Comparison of ENCODE assay signal across 4 cellular contexts in genomic region chr6:152981219-152981618, GRCh38.
TF ChIP-seq lines count a peak whose summit lies in the region.

No MANE protein-coding gene starts in this region.

TF ChIP-seq in SK-N-SH, 30 proteins besides CTCF, POLR2A, EP300 and RAD21:
- TF ChIP-seq MXI1 (IDR thresholded peaks at IDR 0.05; ENCODE audit: low read depth, low read length) (peak; percentile 60; the same call in 1 of the 2 replicates), SMC3 (IDR thresholded peaks at IDR 0.05; ENCODE audit: low read depth, low read length) (no peak)

TF ChIP-seq in SK-N-SH treated with all-trans-retinoic acid at 6 μM for 48 hours, 23 proteins besides CTCF, POLR2A, EP300 and RAD21:
- no peak for TF ChIP-seq GLIS3 (CRISPR knock-in tag; IDR thresholded peaks at IDR 0.05)
- TF ChIP-seq TCF4 (CRISPR knock-in tag; IDR thresholded peaks at IDR 0.05; ENCODE audit: borderline replicate concordance): no peak
- no peak for TF ChIP-seq ISL1 (CRISPR knock-in tag; IDR thresholded peaks at IDR 0.05)
- no peak for TF ChIP-seq PPARA (CRISPR knock-in tag; IDR thresholded peaks at IDR 0.05; ENCODE audit: borderline replicate concordance)
- no peak for TF ChIP-seq PATZ1 (CRISPR knock-in tag; IDR thresholded peaks at IDR 0.05; ENCODE audit: borderline replicate concordance)
- no peak for TF ChIP-seq ZNF565 (CRISPR knock-in tag; conservative IDR thresholded peaks at IDR 0.05; ENCODE audit: low read depth)
- TF ChIP-seq CSDC2 (CRISPR knock-in tag; IDR thresholded peaks at IDR 0.05): no peak
- no peak for TF ChIP-seq ZNF70 (CRISPR knock-in tag; IDR thresholded peaks at IDR 0.05)
- no peak for TF ChIP-seq ZFP30 (CRISPR knock-in tag; IDR thresholded peaks at IDR 0.05)

TF ChIP-seq in K562, 482 proteins besides CTCF, POLR2A, EP300 and RAD21 (continues in another document):
- TF ChIP-seq POLR2H (tag; IDR thresholded peaks at IDR 0.05; ENCODE audit: low read depth) (0 out of 2 replicates have a peak, but pooled peaks have one; percentile 14), MYC (IDR thresholded peaks at IDR 0.05; ENCODE audit: low read depth, low read length) (0 out of 2 replicates have a peak, but pooled peaks have one; percentile 61), MYC (CRISPR knock-in tag; IDR thresholded peaks at IDR 0.05; ENCODE audit: borderline replicate concordance, low read depth) (no peak), ZNF639 (CRISPR knock-in tag; conservative IDR thresholded peaks at IDR 0.05 in 1 of 2, IDR thresholded peaks at IDR 0.05 in 1 of 2) (0 out of 4 replicates have a peak, but pooled peaks of 1 of the 2 experiments have one; percentile 14), PML (IDR thresholded peaks at IDR 0.05; ENCODE audit: low read length) (0 out of 2 replicates have a peak, but pooled peaks have one; percentile 5), MXI1 (IDR thresholded peaks at IDR 0.05; ENCODE audit: low read depth, low read length) (0 out of 2 replicates have a peak, but pooled peaks have one; percentile 25), MNT (conservative IDR thresholded peaks at IDR 0.05) (peak in 1 of 2 experiments; percentile 33; a peak in 1 of 4 replicates), NR2F6 (CRISPR knock-in tag; IDR thresholded peaks at IDR 0.05) (no peak)
- TF ChIP-seq, protein P1, sequence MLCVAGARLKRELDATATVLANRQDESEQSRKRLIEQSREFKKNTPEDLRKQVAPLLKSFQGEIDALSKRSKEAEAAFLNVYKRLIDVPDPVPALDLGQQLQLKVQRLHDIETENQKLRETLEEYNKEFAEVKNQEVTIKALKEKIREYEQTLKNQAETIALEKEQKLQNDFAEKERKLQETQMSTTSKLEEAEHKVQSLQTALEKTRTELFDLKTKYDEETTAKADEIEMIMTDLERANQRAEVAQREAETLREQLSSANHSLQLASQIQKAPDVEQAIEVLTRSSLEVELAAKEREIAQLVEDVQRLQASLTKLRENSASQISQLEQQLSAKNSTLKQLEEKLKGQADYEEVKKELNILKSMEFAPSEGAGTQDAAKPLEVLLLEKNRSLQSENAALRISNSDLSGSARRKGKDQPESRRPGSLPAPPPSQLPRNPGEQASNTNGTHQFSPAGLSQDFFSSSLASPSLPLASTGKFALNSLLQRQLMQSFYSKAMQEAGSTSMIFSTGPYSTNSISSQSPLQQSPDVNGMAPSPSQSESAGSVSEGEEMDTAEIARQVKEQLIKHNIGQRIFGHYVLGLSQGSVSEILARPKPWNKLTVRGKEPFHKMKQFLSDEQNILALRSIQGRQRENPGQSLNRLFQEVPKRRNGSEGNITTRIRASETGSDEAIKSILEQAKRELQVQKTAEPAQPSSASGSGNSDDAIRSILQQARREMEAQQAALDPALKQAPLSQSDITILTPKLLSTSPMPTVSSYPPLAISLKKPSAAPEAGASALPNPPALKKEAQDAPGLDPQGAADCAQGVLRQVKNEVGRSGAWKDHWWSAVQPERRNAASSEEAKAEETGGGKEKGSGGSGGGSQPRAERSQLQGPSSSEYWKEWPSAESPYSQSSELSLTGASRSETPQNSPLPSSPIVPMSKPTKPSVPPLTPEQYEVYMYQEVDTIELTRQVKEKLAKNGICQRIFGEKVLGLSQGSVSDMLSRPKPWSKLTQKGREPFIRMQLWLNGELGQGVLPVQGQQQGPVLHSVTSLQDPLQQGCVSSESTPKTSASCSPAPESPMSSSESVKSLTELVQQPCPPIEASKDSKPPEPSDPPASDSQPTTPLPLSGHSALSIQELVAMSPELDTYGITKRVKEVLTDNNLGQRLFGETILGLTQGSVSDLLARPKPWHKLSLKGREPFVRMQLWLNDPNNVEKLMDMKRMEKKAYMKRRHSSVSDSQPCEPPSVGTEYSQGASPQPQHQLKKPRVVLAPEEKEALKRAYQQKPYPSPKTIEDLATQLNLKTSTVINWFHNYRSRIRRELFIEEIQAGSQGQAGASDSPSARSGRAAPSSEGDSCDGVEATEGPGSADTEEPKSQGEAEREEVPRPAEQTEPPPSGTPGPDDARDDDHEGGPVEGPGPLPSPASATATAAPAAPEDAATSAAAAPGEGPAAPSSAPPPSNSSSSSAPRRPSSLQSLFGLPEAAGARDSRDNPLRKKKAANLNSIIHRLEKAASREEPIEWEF (CRISPR knock-in tag; IDR thresholded peaks at IDR 0.05): 0 out of 2 replicates have a peak, but pooled peaks have one; percentile 51

TF ChIP-seq in neural cell, 6 proteins besides CTCF, POLR2A, EP300 and RAD21:
- TF ChIP-seq POLR2AphosphoS5 (IDR thresholded peaks at IDR 0.05): no peak
